8 cellular contexts compared by ENCODE assay signal in genomic region chr4:7043521-7044414, GRCh38. TPM values are rescaled to one million over a fixed set of nuclear protein-coding genes. Genes with fewer than 3 reads are reported as not detected.
A peak's percentile ranks its signal among the peaks of the same experiment; 100 is the strongest.
DNase-seq lines count a peak whose midpoint lies in the region; FAIRE-seq and TF ChIP-seq lines count a peak whose summit lies in the region.

No MANE protein-coding gene starts in this region.

- H3K9ac ChIP-seq in MM.1S (ENCODE audit: low read length) (peak overlapping the region; percentile 88), H1 (replicated peaks in 1 of 4; ENCODE audit: extremely low read depth in 1 of 4, low read depth in 3 of 4, low read length in 3 of 4) (peak overlapping the region; percentile 60 to 95 (median 82))

- H3K79me2 ChIP-seq in MM.1S (ENCODE audit: low read length) (peaks cover 53% of the 10 kb centered on the region), H1 (ENCODE audit: control insufficient read depth in 1 of 2, insufficient read depth in 2 of 2, low read length in 2 of 2) (peaks cover 3 to 43% of the 10 kb centered on the region in 2 experiments; a peak in 3 of 4 replicates)

- H2BK20ac ChIP-seq in H1 (ENCODE audit: low read length), result no peak overlapping the region

- H3K9me2 ChIP-seq in MM.1S (replicated peaks; ENCODE audit: insufficient read depth, low read length), result no peaks in the 10 kb centered on the region

- H2BK5ac ChIP-seq in H1 (ENCODE audit: low read depth, low read length), result no peak overlapping the region; the same call in 1 of the 2 replicates

- H3K18ac ChIP-seq in H1 (ENCODE audit: extremely low read depth, low read length), result peak overlapping the region; percentile 71

- CTCF ChIA-PET in H1 (lab: Charles Lee; ENCODE audit: partially characterized antibody), result interaction anchor here (0.8 to 9.7 kb wide), 16 partner anchors 9 to 273 kb away, joined by 3 to 108 read pairs (median 4); partner anchors contain the start of gene GRPEL1

- no peak overlapping the region for H3K56ac ChIP-seq in H1 (replicated peaks; ENCODE audit: insufficient read length, low read depth, low read length)

- H3K27ac ChIP-seq in MM.1S (ENCODE audit: low read length), result peak overlapping the region; percentile 37; the same call in 1 of the 2 replicates
- peak overlapping the region; percentile 23; the same call in 1 of the 2 replicates for H3K27ac ChIP-seq in H1 (ENCODE audit: low read depth, low read length)
- peak overlapping the region; percentile 58 for H3K27ac ChIP-seq in muscle layer of duodenum (ENCODE audit: low read length)
- peak overlapping the region; percentile 80 for H3K27ac ChIP-seq in substantia nigra (ENCODE audit: low read depth, low read length, poor library complexity, severe bottlenecking)

- no peak for TF ChIP-seq RAD21 in H1 (IDR thresholded peaks at IDR 0.05 in 1 of 2, conservative IDR thresholded peaks at IDR 0.05 in 1 of 2; ENCODE audit: low read depth in 2 of 2, low read length in 2 of 2)

- H3K79me1 ChIP-seq in H1 (ENCODE audit: low read depth, low read length), result peaks cover 36% of the 10 kb centered on the region

- H3K23me2 ChIP-seq in H1 (ENCODE audit: low read depth, low read length), result peaks cover 13% of the 10 kb centered on the region; the same call in 1 of the 2 replicates

- peak overlapping the region; percentile 46; the same call in 1 of the 2 replicates for H2BK15ac ChIP-seq in H1 (ENCODE audit: low read length)

- peak overlapping the region; percentile 79 for H4K91ac ChIP-seq in H1 (replicated peaks; ENCODE audit: insufficient read length, low read length)

- no peak overlapping the region for H2BK120ac ChIP-seq in H1 (replicated peaks; ENCODE audit: low read depth, low read length)

- H4K20me1 ChIP-seq in MM.1S (ENCODE audit: insufficient read depth, low read length), result no peaks in the 10 kb centered on the region
- H4K20me1 ChIP-seq in H1 (replicated peaks in 1 of 2; ENCODE audit: control insufficient read depth in 1 of 2, insufficient read depth in 2 of 2, low read length in 2 of 2), result peaks cover 3 to 32% of the 10 kb centered on the region in 2 experiments

- H3K9me3 ChIP-seq in MM.1S (replicated peaks; ENCODE audit: insufficient read depth, low read length), result no peaks in the 10 kb centered on the region
- H3K9me3 ChIP-seq in H1 (ENCODE audit: insufficient read depth in 2 of 2, low read depth in 1 of 2, low read length in 1 of 2), result no peaks in the 10 kb centered on the region
- H3K9me3 ChIP-seq in muscle layer of duodenum (ENCODE audit: control insufficient read depth in 1 of 2, low read length in 2 of 2), result no peaks in the 10 kb centered on the region

- H3K36me3 ChIP-seq in MM.1S (replicated peaks; ENCODE audit: insufficient read depth, low read length) (no peaks in the 10 kb centered on the region), H1 (ENCODE audit: control insufficient read depth in 2 of 4, insufficient read depth in 4 of 4, low read length in 3 of 4) (no peaks in the 10 kb centered on the region), muscle layer of duodenum (ENCODE audit: control insufficient read depth in 1 of 2, insufficient read depth in 2 of 2, low read length in 2 of 2) (no peaks in the 10 kb centered on the region)

- H2AFZ ChIP-seq in MM.1S (ENCODE audit: low read length) (peak overlapping the region; percentile 94), H1 (ENCODE audit: low read length) (no peak overlapping the region; the same call in 1 of the 2 replicates)

- FAIRE-seq in GM12891 (lab: Jason Lieb, UNC) (peak; percentile 78), H54 (lab: Jason Lieb, UNC) (no peak), H1 (lab: Jason Lieb, UNC) (no peak)

- H4K5ac ChIP-seq in H1 (ENCODE audit: insufficient read length, low read depth, low read length), result peak overlapping the region; percentile 70

- H3F3A ChIP-seq in MM.1S (ENCODE audit: insufficient read depth, low read length), result no peaks in the 10 kb centered on the region

- no peak for TF ChIP-seq CTCF in MM.1S (IDR thresholded peaks at IDR 0.05; ENCODE audit: low read length)
- TF ChIP-seq CTCF in H1 (IDR thresholded peaks at IDR 0.05; ENCODE audit: control extremely low read depth in 1 of 3, insufficient read depth in 1 of 3, low read depth in 1 of 3, low read length in 3 of 3), result no peak

- H3K23ac ChIP-seq in H1 (ENCODE audit: insufficient read length), result no peak overlapping the region

- TF ChIP-seq EP300 in H1 (IDR thresholded peaks at IDR 0.05; ENCODE audit: borderline replicate concordance in 1 of 2, low read depth in 2 of 2, low read length in 2 of 2), result no peak

- H3K14ac ChIP-seq in H1 (ENCODE audit: insufficient read length), result no peak overlapping the region

- H2BK12ac ChIP-seq in H1 (ENCODE audit: low read depth, low read length), result no peak overlapping the region

- TF ChIP-seq POLR2A in GM12891 (IDR thresholded peaks at IDR 0.05; ENCODE audit: low read depth, low read length), result no peak
- 0 out of 2 replicates have a peak, but pooled peaks have one; percentile 13 for TF ChIP-seq POLR2A in H54 (IDR thresholded peaks at IDR 0.05; ENCODE audit: low read depth, low read length)
- TF ChIP-seq POLR2A in H1 (IDR thresholded peaks at IDR 0.05; ENCODE audit: control extremely low read depth in 1 of 2, low read depth in 2 of 2, low read length in 2 of 2), result no peak; a peak in 2 of 3 replicates

- DNase-seq in GM12891 (ENCODE audit: insufficient read length, low spot score), result peak; percentile 69
- DNase-seq in H54 (ENCODE audit: insufficient read length, low spot score), result peak; percentile 65
- DNase-seq in MM.1S, result peak; percentile 57
- peak; percentile 85 for DNase-seq in activated CD8-positive, alpha-beta memory T cell treated with anti-CD3 and anti-CD28 coated beads for 24 hours
- peak in 1 of 2 experiments; percentile 71 for DNase-seq in H1 (ENCODE audit: low read depth in 1 of 2, low spot score in 2 of 2)
- peak in 13 of 49 donors; percentile 14 to 71 (median 45) for DNase-seq in substantia nigra (lab: John Stamatoyannopoulos, UW)
- DNase-seq in NCI-H524 treated with DMSO at 0.1 percent for 48 hours (lab: John Stamatoyannopoulos, UW), result no peak

- H3K4me1 ChIP-seq in MM.1S (ENCODE audit: low read length) (peaks cover 11% of the 10 kb centered on the region; the same call in 1 of the 2 replicates), H1 (replicated peaks in 1 of 4; ENCODE audit: control insufficient read depth in 3 of 4, insufficient read depth in 4 of 4, low read length in 3 of 4) (peaks cover 0 to 18% (median 8%) of the 10 kb centered on the region in 4 experiments; a peak in 5 of 7 replicates), muscle layer of duodenum (ENCODE audit: control insufficient read depth in 1 of 2, insufficient read depth in 2 of 2, low read length in 2 of 2) (peaks cover 31 to 36% of the 10 kb centered on the region in 2 donors)

- H2AK5ac ChIP-seq in H1 (ENCODE audit: low read depth, low read length), result no peak overlapping the region

- peak overlapping the region; percentile 95; the same call in 1 of the 2 replicates for H4K8ac ChIP-seq in H1 (ENCODE audit: extremely low read depth, insufficient read depth, low read length)

- H3K27me3 ChIP-seq in MM.1S (replicated peaks; ENCODE audit: insufficient read depth, low read length) (0 out of 2 replicates have a peak, but pooled peaks cover 3% of the 10 kb centered on the region), H1 (replicated peaks in 1 of 4; ENCODE audit: control insufficient read depth in 3 of 4, extremely low read depth in 1 of 4, insufficient read depth in 3 of 4, low read length in 3 of 4) (peaks cover 11 to 29% (median 20%) of the 10 kb centered on the region in 4 experiments), muscle layer of duodenum (ENCODE audit: low read depth, low read length) (no peaks in the 10 kb centered on the region)

- POLR2A ChIA-PET in H1 (lab: Charles Lee; ENCODE audit: partially characterized antibody), result interaction anchor here (1.2 to 5.5 kb wide), 7 partner anchors 9 to 56 kb away, joined by 3 to 36 read pairs (median 5); partner anchors contain the start of gene GRPEL1

- 10% methylated on average over 67 of the region's 88 CpGs; no CpG with 5 or more reads in 1 of the 2 experiments for WGBS in H1 (ENCODE audit: extremely low coverage in 1 of 2, insufficient coverage in 1 of 2, insufficient read length in 1 of 2, insufficient replicate concordance in 2 of 2, low coverage in 1 of 2, low lambda C conversion rate in 2 of 2, missing lambda C conversion rate in 1 of 2), 2 experiments

- H3K4ac ChIP-seq in H1 (replicated peaks; ENCODE audit: insufficient read length, low read depth, low read length), result peak overlapping the region; percentile 50

- H3K4me3 ChIP-seq in MM.1S (ENCODE audit: low read length), result peak overlapping the region; percentile 99
- peak overlapping the region; percentile 74 to 92 (median 89) for H3K4me3 ChIP-seq in H1 (ENCODE audit: extremely low read depth in 1 of 4, insufficient read depth in 2 of 4, low read depth in 3 of 4, low read length in 4 of 4)
- peak overlapping the region; percentile 78 to 94 for H3K4me3 ChIP-seq in muscle layer of duodenum (ENCODE audit: low read depth in 1 of 2, low read length in 2 of 2)

- H3K4me2 ChIP-seq in MM.1S (ENCODE audit: low read depth, low read length) (peak overlapping the region; percentile 88), H1 (ENCODE audit: insufficient read depth in 1 of 2, low read depth in 2 of 2, low read length in 2 of 2) (peak overlapping the region; percentile 89 to 92)

TF ChIP-seq in H1, 55 proteins besides CTCF, POLR2A, EP300 and RAD21 (continues in another document):
- peak; percentile 70; the same call in 1 of the 2 replicates for TF ChIP-seq RBBP5 (IDR thresholded peaks at IDR 0.05; ENCODE audit: borderline replicate concordance, low read depth, low read length)

RNA-seq across cellular contexts. Expression of gene TADA2B, which starts 0.6 kb away (rescaled TPM):
- 5.1 TPM for polyA plus RNA-seq in GM12891 (2012; ENCODE audit: low read depth, missing spikeins)
- total RNA-seq in H1 (2021; fragmentation: NEBNext Ultra II Directional; extraction: Animal tissue kit (Norgen Biotek cat#: 25700)), result 12.1 and 12.3 TPM in 2 replicates
- 5.7 and 6.5 TPM in 2 replicates for polyA plus RNA-seq in H1 (2011; rRNA removed)
- 5.1 TPM for polyA plus RNA-seq in H1 (2011; cell fraction: cytosol; rRNA removed)
- 8.2 TPM for polyA plus RNA-seq in H1 (2011; cell fraction: nucleus; rRNA removed)
- 7.6 to 10.1 TPM (median 8.7 TPM) in 4 replicates for polyA plus RNA-seq in H1 (2012, experiment 1 of 2)
- polyA plus RNA-seq in H1 (2012, experiment 2 of 2), result 5.6 TPM
- 6.1 TPM for polyA plus RNA-seq in H1 (2013, experiment 1 of 2)
- polyA plus RNA-seq in H1 (2013, experiment 2 of 2), result 6.0 TPM
- polyA minus RNA-seq in H1 (2011; rRNA and poly(A)+ RNA removed), result 3.7 and 5.2 TPM in 2 replicates
- polyA minus RNA-seq in H1 (2011; cell fraction: cytosol; rRNA and poly(A)+ RNA removed), result 4.4 TPM
- polyA minus RNA-seq in H1 (2011; cell fraction: nucleus; rRNA and poly(A)+ RNA removed), result 5.3 TPM

RNA-seq across cellular contexts. Expression of gene GRPEL1, which starts 24.1 kb away (rescaled TPM):
- 24.4 TPM for polyA plus RNA-seq in GM12891 (2012; ENCODE audit: low read depth, missing spikeins)
- total RNA-seq in H1 (2021; fragmentation: NEBNext Ultra II Directional; extraction: Animal tissue kit (Norgen Biotek cat#: 25700)), result 39.9 and 43.0 TPM in 2 replicates
- polyA plus RNA-seq in H1 (2011; rRNA removed), result 10.5 and 13.5 TPM in 2 replicates
- polyA plus RNA-seq in H1 (2011; cell fraction: cytosol; rRNA removed), result 20.7 TPM
- 6.1 TPM for polyA plus RNA-seq in H1 (2011; cell fraction: nucleus; rRNA removed)
- polyA plus RNA-seq in H1 (2012, experiment 1 of 2), result 34.0 to 43.0 TPM (median 35.5 TPM) in 4 replicates
- polyA plus RNA-seq in H1 (2012, experiment 2 of 2), result 12.5 TPM
- 18.9 TPM for polyA plus RNA-seq in H1 (2013, experiment 1 of 2)
- polyA plus RNA-seq in H1 (2013, experiment 2 of 2), result 19.9 TPM
- 12.4 TPM in 2 replicates for polyA minus RNA-seq in H1 (2011; rRNA and poly(A)+ RNA removed)
- 7.8 TPM for polyA minus RNA-seq in H1 (2011; cell fraction: cytosol; rRNA and poly(A)+ RNA removed)
- 11.3 TPM for polyA minus RNA-seq in H1 (2011; cell fraction: nucleus; rRNA and poly(A)+ RNA removed)

Comparison
In these comparisons a context has a peak if more than half of its experiments do, and no peak if none do; other contexts are left out.
1. H3K27ac ChIP-seq: peak in every context shown above with its lines; median percentile 80 in substantia nigra; 58 in muscle layer of duodenum; 37 in MM.1S; 23 in H1.